ENCODE assay signal across 23 cellular contexts in genomic region chr1:34518146-34518545, GRCh38.
DNase-seq lines count a peak whose midpoint lies in the region; TF ChIP-seq lines count a peak whose summit lies in the region.
"Had no signal": no experiment of that assay in that cellular context is flagged by ENCODE, and none has a peak within 500 bp of the region (broad histone marks: within the 10 kb centered on the region; RNA-seq: fewer than 3 reads in every experiment).

No MANE protein-coding gene starts in this region.

- H3K4me1 ChIP-seq in H9 (ENCODE audit: insufficient read depth, low read length), result no peaks in the 10 kb centered on the region
- H3K4me1 ChIP-seq: HAP-1, SJCRH30 had no signal

- no peak for DNase-seq in H9
- peak; percentile 81 for DNase-seq in NCI-H2171 (lab: John Stamatoyannopoulos, UW)
- DNase-seq in RKO (ENCODE audit: low spot score), result peak; percentile 25
- no peak for DNase-seq in activated T-helper 1 cell treated with anti-CD3 and anti-CD28 coated beads, Interleukin-12 subunit alpha, Interleukin-12 subunit beta, Interleukin-2, Interleukin-4 antibody, amounts not matched to agents 30 ng/mL and 10 ng/mL and 1 ng/mL, durations not matched to agents 14 hours and 24 hours and 36 hours (ENCODE audit: low spot score)
- DNase-seq in GM19240 (ENCODE audit: insufficient read length, low spot score), result no peak
- DNase-seq in stimulated activated CD4-positive, alpha-beta T cell treated with anti-CD3 and anti-CD28 coated beads, Interleukin-1b, Interleukin-23, amount 100 ng/mL, for 48 hours, result no peak
- no peak for DNase-seq in stimulated activated CD8-positive, alpha-beta memory T cell treated with anti-CD3 and anti-CD28 coated beads, Interleukin-4, amount 100 ng/mL, for 48 hours
- DNase-seq: C1 segment of cervical spinal cord; CD4-positive, alpha-beta memory T cell; COR-L47; DMS79 treated with DMSO at 0.1 percent for 48 hours; HFFc6; NCI-H1092; NCI-H1417 treated with DMSO at 0.1 percent for 48 hours; NCI-H187 treated with DMSO at 0.1 percent for 48 hours; NCI-H2107; PC-3; SJCRH30; T-helper 2 cell had no signal

- H3K9me3 ChIP-seq in H9 (ENCODE audit: control insufficient read depth, low read depth, low read length), result no peaks in the 10 kb centered on the region
- H3K9me3 ChIP-seq: HAP-1, SJCRH30 had no signal

- H3K27ac ChIP-seq in H9 (ENCODE audit: insufficient read length, low read depth, low read length), result no peak overlapping the region
- H3K27ac ChIP-seq: KMS-11, SJCRH30 had no signal

- H3K27ac Mint-ChIP-seq in H9, result no peak overlapping the region
- no peak overlapping the region for H3K27ac Mint-ChIP-seq in activated T-helper 1 cell treated with anti-CD3 and anti-CD28 coated beads, Interleukin-12 subunit alpha, Interleukin-12 subunit beta, Interleukin-2, Interleukin-4 antibody, amounts not matched to agents 30 ng/mL and 10 ng/mL and 1 ng/mL, durations not matched to agents 14 hours and 24 hours and 36 hours
- H3K27ac Mint-ChIP-seq: CD4-positive, alpha-beta memory T cell; GM23338; HFFc6; IgD-negative memory B cell had no signal

- H3K4me2 ChIP-seq in H9 (ENCODE audit: insufficient read depth, insufficient read length, low read length), result no peak overlapping the region
- H3K4me2 ChIP-seq: GM23338, KMS-11 had no signal

- no peaks in the 10 kb centered on the region for H4K20me1 ChIP-seq in H9 (ENCODE audit: control insufficient read depth, insufficient read depth, insufficient read length)

- H3K23me2 ChIP-seq in H9 (ENCODE audit: insufficient read length, low read depth, low read length, poor library complexity, severe bottlenecking), result no peaks in the 10 kb centered on the region

- no CpG with 5 or more reads among the region's 4 CpGs for WGBS in H9 (ENCODE audit: extremely low coverage, insufficient read length, low lambda C conversion rate)

- intact Hi-C loops in activated T-helper 1 cell treated with anti-CD3 and anti-CD28 coated beads, Interleukin-12 subunit alpha, Interleukin-12 subunit beta, Interleukin-2, Interleukin-4 antibody, amounts not matched to agents 30 ng/mL and 10 ng/mL and 1 ng/mL, durations not matched to agents 14 hours and 24 hours and 36 hours (cut with micrococcal nuclease), result no loop called here

- no peak overlapping the region for H3K23ac ChIP-seq in H9 (ENCODE audit: insufficient read length, low read depth, low read length)

- no peak overlapping the region for H2BK15ac ChIP-seq in H9 (ENCODE audit: low read depth, low read length)

- no peak overlapping the region for H3K18ac ChIP-seq in H9 (ENCODE audit: insufficient read length, low read depth, low read length)

- no peak overlapping the region for H3K56ac ChIP-seq in H9 (ENCODE audit: insufficient read length, low read depth, low read length)

- H2AK5ac ChIP-seq in H9 (ENCODE audit: insufficient read length, low read length), result no peak overlapping the region

- no peaks in the 10 kb centered on the region for H3K4me1 Mint-ChIP-seq in H9
- H3K4me1 Mint-ChIP-seq in activated T-helper 1 cell treated with anti-CD3 and anti-CD28 coated beads, Interleukin-12 subunit alpha, Interleukin-12 subunit beta, Interleukin-2, Interleukin-4 antibody, amounts not matched to agents 30 ng/mL and 10 ng/mL and 1 ng/mL, durations not matched to agents 14 hours and 24 hours and 36 hours (ENCODE audit: low read depth), result no peaks in the 10 kb centered on the region
- H3K4me1 Mint-ChIP-seq: CD4-positive, alpha-beta memory T cell; GM23338; IgD-negative memory B cell had no signal

- no peak overlapping the region for H4K91ac ChIP-seq in H9 (ENCODE audit: insufficient read length, low read depth, low read length)

- H2BK5ac ChIP-seq in H9 (ENCODE audit: insufficient read length, low read length), result no peak overlapping the region

- no peak overlapping the region for H3K4me3 Mint-ChIP-seq in H9
- H3K4me3 Mint-ChIP-seq in activated T-helper 1 cell treated with anti-CD3 and anti-CD28 coated beads, Interleukin-12 subunit alpha, Interleukin-12 subunit beta, Interleukin-2, Interleukin-4 antibody, amounts not matched to agents 30 ng/mL and 10 ng/mL and 1 ng/mL, durations not matched to agents 14 hours and 24 hours and 36 hours, result no peak overlapping the region
- H3K4me3 Mint-ChIP-seq: CD4-positive, alpha-beta memory T cell; GM23338; HFFc6; IgD-negative memory B cell had no signal

- H4K5ac ChIP-seq in H9 (ENCODE audit: insufficient read length, low read depth, low read length), result no peak overlapping the region

- no peak for TF ChIP-seq CTCF in H9 (conservative IDR thresholded peaks at IDR 0.05)

- H3K79me1 ChIP-seq in H9 (ENCODE audit: insufficient read depth, low read depth, low read length, poor library complexity, severe bottlenecking), result no peaks in the 10 kb centered on the region

- H3K4ac ChIP-seq in H9 (ENCODE audit: low read depth, low read length), result no peak overlapping the region

- no peak overlapping the region for H4K8ac ChIP-seq in H9 (replicated peaks; ENCODE audit: insufficient read length, low read depth, low read length)

- H3K36me3 Mint-ChIP-seq in H9 (ENCODE audit: insufficient read depth in 1 of 3, low read depth in 3 of 3), result no peaks in the 10 kb centered on the region; a peak in 1 of 7 replicates
- H3K36me3 Mint-ChIP-seq in activated T-helper 1 cell treated with anti-CD3 and anti-CD28 coated beads, Interleukin-12 subunit alpha, Interleukin-12 subunit beta, Interleukin-2, Interleukin-4 antibody, amounts not matched to agents 30 ng/mL and 10 ng/mL and 1 ng/mL, durations not matched to agents 14 hours and 24 hours and 36 hours (ENCODE audit: low read depth), result no peaks in the 10 kb centered on the region
- H3K36me3 Mint-ChIP-seq: CD4-positive, alpha-beta memory T cell; IgD-negative memory B cell had no signal

- no peak overlapping the region for H3K9ac ChIP-seq in H9 (ENCODE audit: extremely low read depth, insufficient read length, low read length)
- H3K9ac ChIP-seq: KMS-11 had no signal

- no peak overlapping the region for H3T11ph ChIP-seq in H9 (ENCODE audit: low read length)

- peaks cover 8 to 11% of the 10 kb centered on the region in 2 experiments for H3K9me3 Mint-ChIP-seq in H9
- peaks cover 5% of the 10 kb centered on the region for H3K9me3 Mint-ChIP-seq in activated T-helper 1 cell treated with anti-CD3 and anti-CD28 coated beads, Interleukin-12 subunit alpha, Interleukin-12 subunit beta, Interleukin-2, Interleukin-4 antibody, amounts not matched to agents 30 ng/mL and 10 ng/mL and 1 ng/mL, durations not matched to agents 14 hours and 24 hours and 36 hours

- no peak overlapping the region for H2BK12ac ChIP-seq in H9 (ENCODE audit: insufficient read length, low read depth, low read length)

- peaks cover 15% of the 10 kb centered on the region for H3K27me3 Mint-ChIP-seq in H9 (ENCODE audit: low read depth)
- H3K27me3 Mint-ChIP-seq in activated T-helper 1 cell treated with anti-CD3 and anti-CD28 coated beads, Interleukin-12 subunit alpha, Interleukin-12 subunit beta, Interleukin-2, Interleukin-4 antibody, amounts not matched to agents 30 ng/mL and 10 ng/mL and 1 ng/mL, durations not matched to agents 14 hours and 24 hours and 36 hours (ENCODE audit: insufficient read depth), result no peaks in the 10 kb centered on the region
- H3K27me3 Mint-ChIP-seq: IgD-negative memory B cell had no signal

- H2BK120ac ChIP-seq in H9 (ENCODE audit: low read depth, low read length, poor library complexity, severe bottlenecking), result no peak overlapping the region

- no peak overlapping the region for H2BK20ac ChIP-seq in H9 (ENCODE audit: low read depth, low read length, poor library complexity, severe bottlenecking)

- 0 out of 2 replicates have a peak overlapping the region, but pooled peaks have one; percentile 15 for H3K14ac ChIP-seq in H9 (ENCODE audit: insufficient read depth, low read length)

- no peaks in the 10 kb centered on the region for H3K79me2 ChIP-seq in H9 (ENCODE audit: insufficient read depth, low read length)

- H2AFZ ChIP-seq in H9 (ENCODE audit: low read length), result no peak overlapping the region
- H2AFZ ChIP-seq: GM23338 had no signal

- no peaks in the 10 kb centered on the region for H3K27me3 ChIP-seq in H9 (ENCODE audit: insufficient read depth, low read length)
- H3K27me3 ChIP-seq: SJCRH30 had no signal

Comparison
In these comparisons a context has a peak if more than half of its experiments do, and no peak if none do; other contexts are left out.
1. DNase-seq: peak in NCI-H2171 (single experiment) and RKO (single experiment); none in H9 (single experiment), activated T-helper 1 cell treated with anti-CD3 and anti-CD28 coated beads, Interleukin-12 subunit alpha, Interleukin-12 subunit beta, Interleukin-2, Interleukin-4 antibody, amounts not matched to agents 30 ng/mL and 10 ng/mL and 1 ng/mL, durations not matched to agents 14 hours and 24 hours and 36 hours (single experiment), GM19240 (single experiment), stimulated activated CD4-positive, alpha-beta T cell treated with anti-CD3 and anti-CD28 coated beads, Interleukin-1b, Interleukin-23, amount 100 ng/mL, for 48 hours (single experiment) and stimulated activated CD8-positive, alpha-beta memory T cell treated with anti-CD3 and anti-CD28 coated beads, Interleukin-4, amount 100 ng/mL, for 48 hours (single experiment).